In the genomic region with DNA sequence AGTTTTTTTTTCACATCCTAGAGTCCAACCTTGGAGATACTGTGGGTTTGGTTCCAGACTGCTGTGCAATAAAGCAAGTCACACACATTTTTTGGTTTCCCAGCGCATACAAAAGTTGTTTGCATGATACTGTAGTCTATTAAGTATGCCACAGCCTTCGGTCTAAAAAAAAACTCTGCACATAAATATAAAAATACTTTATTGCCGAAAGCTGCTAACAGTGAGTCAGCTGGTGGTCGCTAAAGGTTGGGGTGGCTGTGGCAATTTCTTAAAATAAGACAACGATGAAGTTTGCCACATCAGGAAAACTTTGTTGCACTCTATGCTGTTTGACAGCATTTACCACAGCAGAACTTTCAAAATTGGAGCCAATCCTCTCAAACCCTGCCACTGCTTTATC, we compare ENCODE assay signal across 16 cellular contexts.
"Had no signal": no experiment of that assay in that cellular context is flagged by ENCODE, and none has a peak within 500 bp of the region (broad histone marks: within the 10 kb centered on the region; RNA-seq: fewer than 3 reads in every experiment).

No MANE protein-coding gene starts in this region.

- H3K4me1 ChIP-seq: right atrium auricular region, sigmoid colon had no signal

- H3K4me1 Mint-ChIP-seq: neural crest cell had no signal

- H3K9me3 ChIP-seq: heart left ventricle, right atrium auricular region, sigmoid colon had no signal

- DNase-seq: effector memory CD4-positive, alpha-beta T cell; heart left ventricle; hippocampal formation; left colon; left ventricle myocardium superior; mesendoderm; natural killer cell; posterior cingulate gyrus; sigmoid colon; small intestine; stimulated activated CD4-positive, alpha-beta T cell treated with anti-CD3 and anti-CD28 coated beads, Interleukin-2, amount 100 ng/mL, for 48 hours; stimulated activated naive CD4-positive, alpha-beta T cell treated with Interleukin-2 at 50 U/mL for 16 hours; trophoblast cell had no signal

- ATAC-seq: esophagus mucosa, heart left ventricle, left colon, left ventricle myocardium superior, natural killer cell had no signal

- H3K4me3 ChIP-seq: heart left ventricle, right atrium auricular region, sigmoid colon had no signal

- H3K27ac ChIP-seq: heart left ventricle, right atrium auricular region, sigmoid colon had no signal

- H3K4me3 Mint-ChIP-seq: natural killer cell, neural crest cell had no signal

- H3K9me3 Mint-ChIP-seq: natural killer cell, neural crest cell had no signal

- H3K27me3 ChIP-seq: heart left ventricle, right atrium auricular region, sigmoid colon had no signal
